In the genomic region with DNA sequence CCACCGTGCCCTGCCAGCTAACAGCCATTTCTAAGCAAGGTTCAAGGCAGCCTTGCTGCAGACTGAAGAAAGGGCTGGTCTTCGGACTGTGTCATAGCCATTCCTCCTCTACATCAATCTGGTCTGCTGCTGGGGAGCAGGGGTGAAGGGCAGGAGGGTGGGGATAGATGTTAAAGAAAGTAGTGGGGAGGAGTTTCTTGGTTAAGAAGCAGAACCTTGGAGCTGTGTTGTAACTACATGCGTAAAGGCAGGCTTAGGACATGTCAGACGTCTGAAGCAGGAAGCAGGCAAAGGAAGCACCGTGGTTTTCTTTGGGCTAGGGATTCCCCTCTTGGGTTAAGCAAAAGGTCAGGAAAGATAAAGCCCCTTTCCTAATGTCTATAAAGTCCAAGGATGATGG, we compare ENCODE assay signal across 12 cellular contexts. TPM values are rescaled to one million over a fixed set of nuclear protein-coding genes. Genes with fewer than 3 reads are reported as not detected.
DNase-seq lines count a peak whose midpoint lies in the region; ATAC-seq and TF ChIP-seq lines count a peak whose summit lies in the region.
"Had no signal": no experiment of that assay in that cellular context is flagged by ENCODE, and none has a peak within 500 bp of the region (broad histone marks: within the 10 kb centered on the region; RNA-seq: fewer than 3 reads in every experiment).

No MANE protein-coding gene starts in this region.

- no peak for TF ChIP-seq POLR2A in stomach (IDR thresholded peaks at IDR 0.05)

- no peaks in the 10 kb centered on the region for H3K27me3 Mint-ChIP-seq in activated CD8-positive, alpha-beta T cell treated with anti-CD3 and anti-CD28 coated beads, Interleukin-2, amount 10 ng/mL, durations not matched to agents 7 days and 5 days (ENCODE audit: low read depth)
- H3K27me3 Mint-ChIP-seq in chondrocyte (ENCODE audit: low read depth) = no peaks in the 10 kb centered on the region

- peaks cover 61% of the 10 kb centered on the region for H3K4me1 Mint-ChIP-seq in activated CD8-positive, alpha-beta T cell treated with anti-CD3 and anti-CD28 coated beads, Interleukin-2, amount 10 ng/mL, durations not matched to agents 7 days and 5 days (ENCODE audit: low read depth)
- H3K4me1 Mint-ChIP-seq in chondrocyte (ENCODE audit: low read depth) = peaks cover 50% of the 10 kb centered on the region

- H2AFZ ChIP-seq in hepatocyte = no peak overlapping the region

- peak; percentile 31 for ATAC-seq in activated CD8-positive, alpha-beta T cell treated with anti-CD3 and anti-CD28 coated beads, Interleukin-2, amount 10 ng/mL, durations not matched to agents 7 days and 5 days

- intact Hi-C loops in stomach (cut with DNase I; ENCODE audit: low total_unique reads) = no loop called here

- peaks cover 11% of the 10 kb centered on the region for H4K20me1 ChIP-seq in hepatocyte (ENCODE audit: insufficient read depth, poor library complexity, severe bottlenecking)

- peaks cover 39% of the 10 kb centered on the region for H3K36me3 Mint-ChIP-seq in activated CD8-positive, alpha-beta T cell treated with anti-CD3 and anti-CD28 coated beads, Interleukin-2, amount 10 ng/mL, durations not matched to agents 7 days and 5 days (ENCODE audit: low read depth)
- H3K36me3 Mint-ChIP-seq in chondrocyte (ENCODE audit: low read depth) = peaks cover 11% of the 10 kb centered on the region

- no peak overlapping the region for H3K4me2 ChIP-seq in hepatocyte

- WGBS in hepatocyte (ENCODE audit: low lambda C conversion rate, missing lambda C conversion rate) = 81% methylated on average over 5 of the region's 5 CpGs
- WGBS in stomach, 5 donors = 72 to 83% (median 76%) methylated on average over 5 of the region's 5 CpGs

- H3K36me3 ChIP-seq in hepatocyte (replicated peaks; ENCODE audit: insufficient read depth, low read depth) = no peaks in the 10 kb centered on the region
- H3K36me3 ChIP-seq in stomach = peaks cover 3 to 28% (median 19%) of the 10 kb centered on the region in 4 donors
- H3K36me3 ChIP-seq: SJCRH30 had no signal

- H3K27me3 ChIP-seq in hepatocyte = no peaks in the 10 kb centered on the region
- H3K27me3 ChIP-seq in stomach = no peaks in the 10 kb centered on the region
- H3K27me3 ChIP-seq: SJCRH30 had no signal

- no peak for TF ChIP-seq EP300 in stomach (IDR thresholded peaks at IDR 0.05)

- no peak overlapping the region for H3K4me3 Mint-ChIP-seq in activated CD8-positive, alpha-beta T cell treated with anti-CD3 and anti-CD28 coated beads, Interleukin-2, amount 10 ng/mL, durations not matched to agents 7 days and 5 days
- H3K4me3 Mint-ChIP-seq in chondrocyte (ENCODE audit: unreplicated experiment) = no peak overlapping the region

- H3K27ac ChIP-seq in hepatocyte (peak overlapping the region; percentile 4), stomach (peak overlapping the region in 4 of 5 donors; percentile 81 to 89 (median 86))
- H3K27ac ChIP-seq: SJCRH30 had no signal

- H3K4me3 ChIP-seq in hepatocyte = no peak overlapping the region
- H3K4me3 ChIP-seq in stomach = no peak overlapping the region
- H3K4me3 ChIP-seq: SJCRH30 had no signal

- no peak for TF ChIP-seq CTCF in hepatocyte (IDR thresholded peaks at IDR 0.05; ENCODE audit: poor library complexity)
- no peak for TF ChIP-seq CTCF in stomach (IDR thresholded peaks at IDR 0.05)
- no peak for TF ChIP-seq CTCF in chondrocyte (IDR thresholded peaks at IDR 0.05)

- CTCF ChIA-PET in activated CD8-positive, alpha-beta T cell treated with anti-CD3 and anti-CD28 coated beads, Interleukin-2, amount 10 ng/mL, durations not matched to agents 7 days and 5 days (lab: Charles Lee) = interaction anchor here (1.0 to 5.5 kb wide), 6 partner anchors 10 to 160 kb away, joined by 3 to 86 read pairs (median 4); no protein-coding TSS in a partner anchor

- DNase-seq in KBM-7 (peak; percentile 51), hepatocyte (ENCODE audit: low spot score) (peak; percentile 15), stomach (no peak), chondrocyte (ENCODE audit: low spot score) (no peak), HuH-7.5 (ENCODE audit: low spot score) (no peak), ecto neural progenitor cell (ENCODE audit: low spot score) (no peak), NCI-H2171 (lab: John Stamatoyannopoulos, UW) (no peak)
- DNase-seq in activated CD8-positive, alpha-beta T cell treated with anti-CD3 and anti-CD28 coated beads, Interleukin-2, amount 10 ng/mL, durations not matched to agents 7 days and 5 days = peak; percentile 38
- DNase-seq: cerebellar nuclear complex, DND-41, NCI-H187, SJCRH30 had no signal

- POLR2A ChIA-PET in activated CD8-positive, alpha-beta T cell treated with anti-CD3 and anti-CD28 coated beads, Interleukin-2, amount 10 ng/mL, durations not matched to agents 7 days and 5 days (lab: Charles Lee) = no interaction called here

- no peaks in the 10 kb centered on the region for H3K9me3 Mint-ChIP-seq in activated CD8-positive, alpha-beta T cell treated with anti-CD3 and anti-CD28 coated beads, Interleukin-2, amount 10 ng/mL, durations not matched to agents 7 days and 5 days (ENCODE audit: insufficient read depth)
- no peaks in the 10 kb centered on the region for H3K9me3 Mint-ChIP-seq in chondrocyte (ENCODE audit: low read depth)

- H3K4me1 ChIP-seq in hepatocyte (ENCODE audit: insufficient read depth) (peaks cover 10% of the 10 kb centered on the region), stomach (peaks cover 19 to 90% (median 52%) of the 10 kb centered on the region in 4 donors)

- peaks cover 64% of the 10 kb centered on the region for H3K79me2 ChIP-seq in hepatocyte

- H3K9me2 ChIP-seq in hepatocyte (replicated peaks; ENCODE audit: insufficient read depth) = no peaks in the 10 kb centered on the region

- in situ Hi-C loops in KBM-7 (cut with MboI; ENCODE audit: low pct_unique_long_range_greater_than_20kb, low sequenced_read_pairs) = loop anchor here (10.0 to 25.0 kb wide), 2 partner anchors 150 to 342 kb away; no protein-coding TSS in a partner anchor

- H3K9me3 ChIP-seq in hepatocyte (ENCODE audit: low read depth) (no peaks in the 10 kb centered on the region), stomach (no peaks in the 10 kb centered on the region)
- H3K9me3 ChIP-seq: SJCRH30 had no signal

- H3K27ac Mint-ChIP-seq in activated CD8-positive, alpha-beta T cell treated with anti-CD3 and anti-CD28 coated beads, Interleukin-2, amount 10 ng/mL, durations not matched to agents 7 days and 5 days = peak overlapping the region; percentile 11
- H3K27ac Mint-ChIP-seq in chondrocyte (ENCODE audit: unreplicated experiment) = no peak overlapping the region

RNA-seq across cellular contexts. Expression of a gene that starts 18.1 kb away (rescaled TPM):
- total RNA-seq in activated CD8-positive, alpha-beta T cell treated with anti-CD3 and anti-CD28 coated beads, Interleukin-2, amount 10 ng/mL, durations not matched to agents 7 days and 5 days = 10 to 100 TPM; 73.7 to 80.0 TPM
- total RNA-seq in hepatocyte = 19.5 and 21.1 TPM in 2 replicates
- 8.8 and 12.9 TPM in 2 replicates for polyA plus RNA-seq in hepatocyte
- total RNA-seq in stomach = 100 to 1,000 TPM in 1 of 5 donors, 10 to 100 TPM in 4; 17.1 to 225 (median 49.1) TPM
- polyA plus RNA-seq in stomach = 10 to 100 TPM; 12.5 to 26.4 (median 13.1) TPM
- 63.3 to 109 TPM (median 65.4 TPM) in 3 replicates for total RNA-seq in chondrocyte

RNA-seq across cellular contexts. Expression of a gene that starts 31.5 kb away (rescaled TPM):
- 100 to 1,000 TPM; 177 to 188 TPM for total RNA-seq in activated CD8-positive, alpha-beta T cell treated with anti-CD3 and anti-CD28 coated beads, Interleukin-2, amount 10 ng/mL, durations not matched to agents 7 days and 5 days
- total RNA-seq in hepatocyte = 375 and 378 TPM in 2 replicates
- 390 and 411 TPM in 2 replicates for polyA plus RNA-seq in hepatocyte
- 100 to 1,000 TPM in 4 of 5 donors, 10 to 100 TPM in 1; 26.6 to 292 (median 140) TPM for total RNA-seq in stomach
- polyA plus RNA-seq in stomach = 10 to 100 TPM; 48.4 to 71.7 (median 61.9) TPM
- total RNA-seq in chondrocyte = 345 to 455 TPM (median 361 TPM) in 3 replicates

Comparison
In these comparisons a context has a peak if more than half of its experiments do, and no peak if none do; other contexts are left out.
1. DNase-seq: peak in KBM-7 (single experiment), activated CD8-positive, alpha-beta T cell treated with anti-CD3 and anti-CD28 coated beads, Interleukin-2, amount 10 ng/mL, durations not matched to agents 7 days and 5 days (single experiment) and hepatocyte (single experiment); none in stomach (single experiment), chondrocyte (single experiment), HuH-7.5 (single experiment), ecto neural progenitor cell (single experiment) and NCI-H2171 (single experiment).